Comparison of ENCODE assay signal across 8 cellular contexts in the genomic region with DNA sequence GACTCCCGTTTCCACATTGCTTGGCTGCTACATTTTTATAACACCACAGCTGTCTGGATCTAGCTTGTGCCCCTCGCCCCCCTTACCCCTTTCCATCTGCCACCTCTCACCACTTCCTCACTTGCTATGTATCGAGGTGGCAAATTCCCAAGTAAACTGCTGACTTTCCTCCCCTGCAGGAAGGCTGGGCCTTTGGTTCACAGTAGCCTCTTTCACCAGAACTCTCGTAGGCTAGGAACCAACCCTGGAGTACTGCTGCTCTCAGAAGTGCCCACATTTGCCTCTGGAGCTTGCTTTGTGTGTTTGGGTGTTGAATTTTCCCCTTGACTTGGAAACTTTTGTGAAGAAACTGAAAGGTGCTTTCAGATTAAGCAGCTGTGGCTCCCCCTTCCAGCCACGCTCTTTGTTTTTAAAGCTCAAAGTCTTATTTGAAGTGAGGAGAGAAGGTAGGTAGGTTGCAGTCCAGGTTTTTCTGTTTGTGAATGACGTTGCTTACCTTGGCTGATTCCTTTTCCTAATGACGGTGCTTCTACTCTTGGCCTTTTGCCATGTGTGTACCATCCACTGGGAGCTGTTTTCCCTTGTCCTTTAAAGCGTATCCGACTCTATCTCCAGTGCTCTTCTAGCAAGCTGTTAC.
DNase-seq lines count a peak whose midpoint lies in the region; ATAC-seq and TF ChIP-seq lines count a peak whose summit lies in the region.

No MANE protein-coding gene starts in this region.

- H3K27ac ChIP-seq in caudate nucleus (ENCODE audit: low read depth, low read length) (peak overlapping the region; percentile 36), muscle layer of duodenum (ENCODE audit: low read length) (peak overlapping the region; percentile 64), adrenal gland (peak overlapping the region in 1 of 5 donors; percentile 40)

- peak overlapping the region; percentile 28 for H3K4me3 ChIP-seq in GM12865 (ENCODE audit: low read depth, low read length)
- no peak overlapping the region for H3K4me3 ChIP-seq in muscle layer of duodenum (ENCODE audit: low read depth in 1 of 2, low read length in 2 of 2)
- no peak overlapping the region for H3K4me3 ChIP-seq in adrenal gland

- TF ChIP-seq POLR2A in adrenal gland (IDR thresholded peaks at IDR 0.05) = no peak

- H3K4me1 ChIP-seq in muscle layer of duodenum (ENCODE audit: control insufficient read depth in 1 of 2, insufficient read depth in 2 of 2, low read length in 2 of 2) (peaks cover 0 to 9% of the 10 kb centered on the region in 2 donors), adrenal gland (replicated peaks in 1 of 2) (peaks cover 0 to 14% of the 10 kb centered on the region in 2 donors)

- 63 to 72% (median 69%) methylated on average over 9 of the region's 9 CpGs for WGBS in adrenal gland, 4 donors

- no peak for ATAC-seq in GM19328 (IDR thresholded peaks at IDR 0.05; ENCODE audit: unreplicated experiment)
- ATAC-seq in GM18511 (IDR thresholded peaks at IDR 0.05; ENCODE audit: unreplicated experiment) = no peak

- intact Hi-C loops in adrenal gland (cut with DNase I) = no loop called here

- H3K9me3 ChIP-seq in muscle layer of duodenum (ENCODE audit: control insufficient read depth in 1 of 2, low read length in 2 of 2) = no peaks in the 10 kb centered on the region
- H3K9me3 ChIP-seq in adrenal gland (replicated peaks in 1 of 3) = no peaks in the 10 kb centered on the region

- TF ChIP-seq CTCF in GM12865 (IDR thresholded peaks at IDR 0.05; ENCODE audit: insufficient read depth, low read depth, low read length, missing control alignments) = no peak
- no peak for TF ChIP-seq CTCF in adrenal gland (IDR thresholded peaks at IDR 0.05)

- H3K36me3 ChIP-seq in muscle layer of duodenum (ENCODE audit: control insufficient read depth in 1 of 2, insufficient read depth in 2 of 2, low read length in 2 of 2) (no peaks in the 10 kb centered on the region), adrenal gland (replicated peaks in 1 of 2) (no peaks in the 10 kb centered on the region)

- H3K27me3 ChIP-seq in muscle layer of duodenum (ENCODE audit: low read depth, low read length) = no peaks in the 10 kb centered on the region
- H3K27me3 ChIP-seq in adrenal gland = no peaks in the 10 kb centered on the region

- peak; percentile 66 for DNase-seq in GM12865 (ENCODE audit: low read depth)
- DNase-seq in NCI-H510A treated with DMSO at 0.1 percent for 48 hours (lab: John Stamatoyannopoulos, UW) = peak; percentile 91
- peak in 8 of 61 donors; percentile 3 to 24 (median 8) for DNase-seq in caudate nucleus (lab: John Stamatoyannopoulos, UW)
- DNase-seq in NCI-H226 = no peak
- no peak for DNase-seq in adrenal gland

Comparison
In these comparisons a context has a peak if more than half of its experiments do, and no peak if none do; other contexts are left out.
1. DNase-seq: peak in GM12865 (single experiment) and NCI-H510A treated with DMSO at 0.1 percent for 48 hours (single experiment); none in NCI-H226 (single experiment) and adrenal gland (0 of 7).